In genomic region chr4:40325406-40326019, GRCh38 we compare ENCODE assay signal across 1 cellular context.
TF ChIP-seq lines count a peak whose summit lies in the region.

No MANE protein-coding gene starts in this region.

TF ChIP-seq in GM23338, 12 proteins besides CTCF, POLR2A, EP300 and RAD21 (continued from another document):
- no peak for TF ChIP-seq ZNF462 (CRISPR knock-in tag; IDR thresholded peaks at IDR 0.05)
- no peak for TF ChIP-seq EZH2 (IDR thresholded peaks at IDR 0.05; ENCODE audit: low read depth, unreplicated experiment)
- TF ChIP-seq CREB1 (CRISPR knock-in tag; IDR thresholded peaks at IDR 0.05; ENCODE audit: low read depth), result peak; percentile 47; the same call in 1 of the 2 replicates
